Comparison of ENCODE assay signal across 13 cellular contexts in the genomic region with DNA sequence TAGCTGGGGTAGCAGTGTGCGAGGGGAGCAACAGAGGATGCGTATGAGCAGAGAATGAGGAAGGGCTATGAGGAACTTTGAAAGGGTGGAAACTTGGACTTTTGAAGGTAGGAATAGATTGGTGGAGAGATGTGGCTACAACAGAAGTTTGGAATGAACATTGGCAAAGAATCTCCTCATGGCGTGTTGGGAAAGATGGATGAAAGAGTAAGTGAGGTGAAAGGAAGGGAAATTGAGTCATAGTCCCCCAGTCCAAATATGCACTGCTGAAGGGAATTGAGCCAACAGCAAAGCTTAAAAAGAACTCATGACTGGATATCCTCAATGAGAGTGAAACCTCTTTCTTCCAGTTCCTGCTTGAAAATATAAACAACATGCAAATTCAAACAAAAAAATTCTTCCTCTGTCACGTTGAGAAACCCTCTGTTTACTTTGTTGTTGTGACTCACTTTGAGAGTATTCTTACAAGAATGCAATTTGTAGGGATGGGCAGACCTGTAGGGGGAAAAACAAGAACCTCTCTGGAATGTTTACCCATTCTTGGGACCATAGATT.
DNase-seq lines count a peak whose midpoint lies in the region; ATAC-seq and TF ChIP-seq lines count a peak whose summit lies in the region.
"Had no signal": no experiment of that assay in that cellular context is flagged by ENCODE, and none has a peak within 500 bp of the region (broad histone marks: within the 10 kb centered on the region; RNA-seq: fewer than 3 reads in every experiment).

No MANE protein-coding gene starts in this region.

- in situ Hi-C loops in astrocyte of the cerebellum (cut with HindIII; ENCODE audit: low sequenced_read_pairs): no loop called here

- peak; percentile 10 for DNase-seq in SIG-M5 treated with dmso at 0.1 percent for 504 hours (lab: John Stamatoyannopoulos, UW; ENCODE audit: unreplicated experiment)
- no peak for DNase-seq in SIG-M5 (lab: John Stamatoyannopoulos, UW)
- peak; percentile 91 for DNase-seq in astrocyte of the cerebellum (ENCODE audit: low read depth)
- peak; percentile 5 for DNase-seq in iPS DF 19.7 (ENCODE audit: low read depth, low spot score)
- no peak for DNase-seq in NCI-H446 (lab: John Stamatoyannopoulos, UW)
- no peak for DNase-seq in colonic mucosa
- DNase-seq: 8988T; activated T-cell treated with anti-CD3 and anti-CD28 coated beads, Interleukin-2, amount 50 U/mL, for 4 hours; heart right ventricle; NCI-H1092; psoas muscle had no signal

- no peaks in the 10 kb centered on the region for H3K36me3 ChIP-seq in colonic mucosa
- H3K36me3 ChIP-seq: heart right ventricle had no signal

- no peak overlapping the region for H3K27ac ChIP-seq in colonic mucosa
- H3K27ac ChIP-seq: heart right ventricle, psoas muscle had no signal

- H3K9ac ChIP-seq in colonic mucosa (ENCODE audit: low read depth in 2 of 2, low read length in 2 of 2): no peak overlapping the region

- H3K9me3 ChIP-seq in colonic mucosa: no peaks in the 10 kb centered on the region
- H3K9me3 ChIP-seq: heart right ventricle, psoas muscle had no signal

- intact Hi-C loops in colonic mucosa (cut with DNase I): no loop called here

- no peak for ATAC-seq in GM21723 (IDR thresholded peaks at IDR 0.05; ENCODE audit: unreplicated experiment)
- ATAC-seq in GM19463 (IDR thresholded peaks at IDR 0.05; ENCODE audit: unreplicated experiment): no peak
- ATAC-seq: activated T-cell treated with anti-CD3 and anti-CD28 coated beads, Interleukin-2, amount 50 U/mL, for 4 hours; heart right ventricle; psoas muscle had no signal

- no peak overlapping the region for H3K4me3 ChIP-seq in astrocyte of the cerebellum (ENCODE audit: low read depth, low read length)
- no peak overlapping the region for H3K4me3 ChIP-seq in colonic mucosa
- H3K4me3 ChIP-seq: heart right ventricle, psoas muscle had no signal

- H3K4me1 ChIP-seq in colonic mucosa: no peaks in the 10 kb centered on the region
- H3K4me1 ChIP-seq: heart right ventricle, psoas muscle had no signal

- no peaks in the 10 kb centered on the region for H3K27me3 ChIP-seq in colonic mucosa
- H3K27me3 ChIP-seq: heart right ventricle had no signal

- no peak for TF ChIP-seq CTCF in astrocyte of the cerebellum (IDR thresholded peaks at IDR 0.05; ENCODE audit: low read depth, low read length, missing control alignments)
- TF ChIP-seq CTCF in colonic mucosa (IDR thresholded peaks at IDR 0.05): no peak

Comparison
In these comparisons a context has a peak if more than half of its experiments do, and no peak if none do; other contexts are left out.
1. DNase-seq: peak in SIG-M5 treated with dmso at 0.1 percent for 504 hours (single experiment), astrocyte of the cerebellum (single experiment) and iPS DF 19.7 (single experiment); none in SIG-M5 (single experiment), NCI-H446 (0 of 2) and colonic mucosa (single experiment).